In genomic region chr13:111194651-111195050, GRCh38 we compare ENCODE assay signal across 7 cellular contexts.
DNase-seq lines count a peak whose midpoint lies in the region; FAIRE-seq and TF ChIP-seq lines count a peak whose summit lies in the region.
"Not testable (repeated sequence)": the region's sequence is repeated elsewhere in the genome, so short reads cannot be mapped to it uniquely, and the experiment has no call there.

No MANE protein-coding gene starts in this region.

- not testable (repeated sequence) for TF ChIP-seq EP300 in SK-N-SH (IDR thresholded peaks at IDR 0.05; ENCODE audit: borderline replicate concordance in 1 of 2, low read depth in 1 of 2, low read length in 1 of 2)

- H3K79me2 ChIP-seq in SK-N-SH (ENCODE audit: insufficient read depth) = peaks cover 84% of the 10 kb centered on the region
- H3K79me2 ChIP-seq in astrocyte (ENCODE audit: insufficient read depth, low read length) = peaks cover 89% of the 10 kb centered on the region

- DNase-seq in EH (ENCODE audit: low read depth) (peak; percentile 90), HT1080 (ENCODE audit: low read depth) (peak; percentile 91), astrocyte (ENCODE audit: low read depth) (peak; percentile 90), epithelial cell of esophagus (ENCODE audit: low read depth) (peak; percentile 87), islet precursor cell (peak; percentile 75), renal cortical epithelial cell (ENCODE audit: low read depth) (peak; percentile 86)
- not testable (repeated sequence) for DNase-seq in SK-N-SH

- H3K9ac ChIP-seq in SK-N-SH; astrocyte (ENCODE audit: low read length): not testable (repeated sequence)

- H4K20me1 ChIP-seq in SK-N-SH (ENCODE audit: insufficient read depth) (peaks cover 13% of the 10 kb centered on the region; the same call in 1 of the 2 replicates), astrocyte (ENCODE audit: insufficient read depth, low read length) (peaks cover 44% of the 10 kb centered on the region)

- H3K9me3 Mint-ChIP-seq in astrocyte (ENCODE audit: unreplicated experiment) = not testable (repeated sequence)

- 25% methylated on average over 2 of the region's 2 CpGs for WGBS in SK-N-SH (ENCODE audit: low lambda C conversion rate)

- peaks cover 35% of the 10 kb centered on the region for H3K4me1 Mint-ChIP-seq in astrocyte (ENCODE audit: low read depth, unreplicated experiment)

- not testable (repeated sequence) for H3K27me3 Mint-ChIP-seq in astrocyte (ENCODE audit: low read depth, unreplicated experiment)

- H3K36me3 ChIP-seq in SK-N-SH (replicated peaks in 1 of 2; ENCODE audit: control insufficient read depth in 1 of 2, insufficient read depth in 2 of 2, low read length in 1 of 2); astrocyte (ENCODE audit: insufficient read depth, low read length): not testable (repeated sequence)

- peaks cover 31% of the 10 kb centered on the region for H3K36me3 Mint-ChIP-seq in astrocyte (ENCODE audit: low read depth, unreplicated experiment)

- H3K4me3 Mint-ChIP-seq in astrocyte (ENCODE audit: unreplicated experiment) = peak overlapping the region; percentile 8

- POLR2A ChIA-PET in SK-N-SH (lab: Yijun Ruan, JAX) = not testable (repeated sequence)

- not testable (repeated sequence) for H2AFZ ChIP-seq in SK-N-SH (ENCODE audit: low read depth); astrocyte (ENCODE audit: low read depth, low read length)

- not testable (repeated sequence) for H3K9me3 ChIP-seq in SK-N-SH; astrocyte (ENCODE audit: insufficient read depth, low read depth, low read length)

- TF ChIP-seq RAD21 in SK-N-SH (IDR thresholded peaks at IDR 0.05; ENCODE audit: low read length) = not testable (repeated sequence)

- peak overlapping the region in 1 of 2 experiments; percentile 80; a peak in 2 of 4 replicates for H3K27ac ChIP-seq in SK-N-SH (ENCODE audit: low read depth in 2 of 2, low read length in 1 of 2)
- H3K27ac ChIP-seq in astrocyte (ENCODE audit: low read depth, low read length) = peak overlapping the region; percentile 65

- peak overlapping the region; percentile 37; the same call in 1 of the 2 replicates for H3K4me2 ChIP-seq in SK-N-SH
- H3K4me2 ChIP-seq in astrocyte (ENCODE audit: low read length) = peak overlapping the region; percentile 41

- H3K9me2 ChIP-seq in SK-N-SH = not testable (repeated sequence)

- H3K4me3 ChIP-seq in SK-N-SH (ENCODE audit: low read depth in 2 of 2, low read length in 1 of 2); astrocyte (ENCODE audit: insufficient read depth, low read depth, low read length); epithelial cell of esophagus (ENCODE audit: low read length): not testable (repeated sequence)

- peak; percentile 41 for FAIRE-seq in astrocyte (lab: Jason Lieb, UNC)

- H3K4me1 ChIP-seq in SK-N-SH (ENCODE audit: control insufficient read depth in 1 of 2, insufficient read depth in 2 of 2, low read depth in 1 of 2, low read length in 1 of 2) = not testable (repeated sequence)
- H3K4me1 ChIP-seq in astrocyte (ENCODE audit: insufficient read depth, low read length) = peaks cover 13% of the 10 kb centered on the region

- H3K27ac Mint-ChIP-seq in astrocyte (ENCODE audit: unreplicated experiment) = peak overlapping the region; percentile 77

- TF ChIP-seq CTCF in SK-N-SH (IDR thresholded peaks at IDR 0.05); astrocyte (IDR thresholded peaks at IDR 0.05; ENCODE audit: insufficient read depth, low read depth, low read length); epithelial cell of esophagus (IDR thresholded peaks at IDR 0.05; ENCODE audit: insufficient read depth, low read depth, low read length, missing control alignments): not testable (repeated sequence)

- CTCF ChIA-PET in SK-N-SH (lab: Yijun Ruan, JAX) = not testable (repeated sequence)

- H3K27me3 ChIP-seq in SK-N-SH (ENCODE audit: insufficient read depth); astrocyte (ENCODE audit: insufficient read depth, low read length): not testable (repeated sequence)

- not testable (repeated sequence) for H3F3A ChIP-seq in SK-N-SH (replicated peaks; ENCODE audit: insufficient read depth)

TF ChIP-seq in SK-N-SH, 30 proteins besides CTCF, POLR2A, EP300 and RAD21:
- TF ChIP-seq TCF12 (IDR thresholded peaks at IDR 0.05) = peak; percentile 24; the same call in 1 of the 2 replicates
- peak; percentile 30; the same call in 1 of the 2 replicates for TF ChIP-seq TEAD4 (IDR thresholded peaks at IDR 0.05; ENCODE audit: borderline replicate concordance, insufficient read depth)
- TF ChIP-seq FOSL2 (IDR thresholded peaks at IDR 0.05; ENCODE audit: borderline replicate concordance, low read depth) = peak; percentile 79; the same call in 1 of the 2 replicates
- TF ChIP-seq JUND (IDR thresholded peaks at IDR 0.05) = peak; percentile 44; the same call in 1 of the 2 replicates
TF ChIP-seq in SK-N-SH: peak in this region for 4; not testable (repeated sequence) for 26.
